In genomic region chr15:69222002-69222474, GRCh38 we compare ENCODE assay signal across 26 cellular contexts.
DNase-seq lines count a peak whose midpoint lies in the region; ATAC-seq, FAIRE-seq and TF ChIP-seq lines count a peak whose summit lies in the region.
"Had no signal": no experiment of that assay in that cellular context is flagged by ENCODE, and none has a peak within 500 bp of the region (broad histone marks: within the 10 kb centered on the region; RNA-seq: fewer than 3 reads in every experiment).

No MANE protein-coding gene starts in this region.

- peaks cover 15 to 30% of the 10 kb centered on the region in 2 donors for H3K36me3 Mint-ChIP-seq in stimulated activated naive B cell treated with anti-CD40 and anti-IgM and Interleukin-4, amounts not matched to agents 10 μg/mL and 1 μg/mL and 100 μg/mL, for 72 hours

- CTCF ChIA-PET in A549 (lab: Yijun Ruan, JAX), result interaction anchor here (1.4 to 1.5 kb wide), 2 partner anchors 16 to 191 kb away, joined by 3 read pairs; no protein-coding TSS in a partner anchor

- no peak overlapping the region for H3K27ac ChIP-seq in A549
- H3K27ac ChIP-seq in liver (ENCODE audit: low read depth in 1 of 2, low read length in 2 of 2), result peak overlapping the region in 1 of 2 donors; percentile 38
- H3K27ac ChIP-seq in small intestine (ENCODE audit: low read depth in 1 of 2, low read length in 1 of 2), result no peak overlapping the region
- no peak overlapping the region for H3K27ac ChIP-seq in heart right ventricle
- H3K27ac ChIP-seq: 22Rv1; BLaER1 treated with 17β-estradiol and CSF1 and Interleukin-3, amounts not matched to agents 10 nM and 100 nM had no signal

- no peaks in the 10 kb centered on the region for H3K36me3 ChIP-seq in bronchial epithelial cell (ENCODE audit: control insufficient read depth, insufficient read depth, low read length)
- H3K36me3 ChIP-seq in liver (ENCODE audit: control insufficient read depth in 4 of 4, insufficient read depth in 3 of 4, low read depth in 1 of 4, low read length in 3 of 4), result no peaks in the 10 kb centered on the region
- no peaks in the 10 kb centered on the region for H3K36me3 ChIP-seq in small intestine (ENCODE audit: control insufficient read depth in 2 of 2, insufficient read depth in 2 of 2, low read length in 2 of 2)
- H3K36me3 ChIP-seq in MG63, result no peaks in the 10 kb centered on the region
- no peaks in the 10 kb centered on the region for H3K36me3 ChIP-seq in heart right ventricle

- no peak overlapping the region for H3K9ac ChIP-seq in liver (ENCODE audit: low read depth in 1 of 2, low read length in 2 of 2)
- H3K9ac ChIP-seq: BLaER1 treated with 17β-estradiol and CSF1 and Interleukin-3, amounts not matched to agents 10 nM and 100 nM had no signal

- no peak for TF ChIP-seq EP300 in A549 (IDR thresholded peaks at IDR 0.05)

- H3K9me3 ChIP-seq in A549 (peaks cover 20% of the 10 kb centered on the region; the same call in 1 of the 3 replicates), liver (ENCODE audit: control insufficient read depth in 4 of 4, low read length in 3 of 4) (no peaks in the 10 kb centered on the region), small intestine (ENCODE audit: control insufficient read depth, low read depth) (no peaks in the 10 kb centered on the region), MG63 (peaks cover 7% of the 10 kb centered on the region), heart right ventricle (peaks cover 0 to 24% (median 2%) of the 10 kb centered on the region in 11 donors)

- ATAC-seq in A549, result no peak
- ATAC-seq in stimulated activated naive B cell treated with anti-CD40 and anti-IgM and Interleukin-4, amounts not matched to agents 10 μg/mL and 1 μg/mL and 100 μg/mL, for 72 hours (replicated peaks), result no peak
- no peak for ATAC-seq in heart right ventricle
- ATAC-seq: HCT116, K562, Right ventricle myocardium inferior had no signal

- H3K27me3 Mint-ChIP-seq in stimulated activated naive B cell treated with anti-CD40 and anti-IgM and Interleukin-4, amounts not matched to agents 10 μg/mL and 1 μg/mL and 100 μg/mL, for 72 hours, result no peaks in the 10 kb centered on the region
- H3K27me3 Mint-ChIP-seq: CD4-positive, alpha-beta memory T cell had no signal

- H3K4me3 Mint-ChIP-seq in stimulated activated naive B cell treated with anti-CD40 and anti-IgM and Interleukin-4, amounts not matched to agents 10 μg/mL and 1 μg/mL and 100 μg/mL, for 72 hours, result no peak overlapping the region
- H3K4me3 Mint-ChIP-seq: CD4-positive, alpha-beta memory T cell had no signal

- H3K4me2 ChIP-seq in A549, result no peak overlapping the region
- H3K4me2 ChIP-seq: BLaER1 treated with 17β-estradiol and CSF1 and Interleukin-3, amounts not matched to agents 10 nM and 100 nM had no signal

- DNase-seq in A549 (ENCODE audit: low read depth in 1 of 2, low spot score in 1 of 2), result no peak
- DNase-seq in bronchial epithelial cell (ENCODE audit: low read depth), result no peak
- DNase-seq in small intestine, result peak; percentile 52
- DNase-seq in MG63, result no peak
- DNase-seq in SHP77 treated with DMSO at 0.1 percent for 48 hours (lab: John Stamatoyannopoulos, UW), result no peak
- no peak for DNase-seq in stimulated activated naive B cell treated with anti-CD40 and anti-IgM and Interleukin-4, amounts not matched to agents 10 μg/mL and 1 μg/mL and 100 μg/mL, for 72 hours
- no peak for DNase-seq in heart right ventricle
- DNase-seq: Caco-2; CD4-positive, alpha-beta memory T cell; DND-41; MM.1S; NCI-H1048; NCI-H1417 treated with DMSO at 0.1 percent for 48 hours; NCI-H187; NCI-H446 treated with DMSO at 0.1 percent for 48 hours; NCI-H526 treated with DMSO at 0.1 percent for 48 hours; OCI-M1 had no signal

- TF ChIP-seq POLR2A in A549 (IDR thresholded peaks at IDR 0.05; ENCODE audit: low read length), result no peak

- TF ChIP-seq CTCF in A549 (IDR thresholded peaks at IDR 0.05) (no peak), bronchial epithelial cell (IDR thresholded peaks at IDR 0.05; ENCODE audit: insufficient read depth, low read length, severe bottlenecking) (no peak), liver (IDR thresholded peaks at IDR 0.05; ENCODE audit: low read depth, low read length, missing input control) (no peak), heart right ventricle (IDR thresholded peaks at IDR 0.05) (no peak)

- no peaks in the 10 kb centered on the region for H3K4me1 Mint-ChIP-seq in stimulated activated naive B cell treated with anti-CD40 and anti-IgM and Interleukin-4, amounts not matched to agents 10 μg/mL and 1 μg/mL and 100 μg/mL, for 72 hours
- H3K4me1 Mint-ChIP-seq: CD4-positive, alpha-beta memory T cell had no signal

- TF ChIP-seq RAD21 in A549 (conservative IDR thresholded peaks at IDR 0.05 in 1 of 2, IDR thresholded peaks at IDR 0.05 in 1 of 2) (no peak), liver (IDR thresholded peaks at IDR 0.05) (no peak)

- POLR2A ChIA-PET in A549 (lab: Yijun Ruan, JAX), result no interaction called here

- WGBS in A549 (ENCODE audit: missing lambda C conversion rate), result 86% methylated on average over 6 of the region's 6 CpGs
- WGBS in liver, result 72% methylated on average over 6 of the region's 6 CpGs
- WGBS in small intestine, 3 donors, result 67 to 85% (median 71%) methylated on average over 6 of the region's 6 CpGs
- 97% methylated on average over 6 of the region's 6 CpGs for WGBS in heart right ventricle, 2 donors

- no peak overlapping the region for H3K27ac Mint-ChIP-seq in stimulated activated naive B cell treated with anti-CD40 and anti-IgM and Interleukin-4, amounts not matched to agents 10 μg/mL and 1 μg/mL and 100 μg/mL, for 72 hours
- H3K27ac Mint-ChIP-seq: CD4-positive, alpha-beta memory T cell had no signal

- no peak overlapping the region for H3K4me3 ChIP-seq in A549
- H3K4me3 ChIP-seq in bronchial epithelial cell (ENCODE audit: low read depth, low read length), result no peak overlapping the region
- no peak overlapping the region for H3K4me3 ChIP-seq in liver (ENCODE audit: low read depth in 1 of 3, low read length in 3 of 3)
- H3K4me3 ChIP-seq in small intestine (ENCODE audit: low read depth in 1 of 2, low read length in 2 of 2), result no peak overlapping the region
- no peak overlapping the region for H3K4me3 ChIP-seq in MG63
- H3K4me3 ChIP-seq in heart right ventricle, result no peak overlapping the region
- H3K4me3 ChIP-seq: BLaER1 treated with 17β-estradiol and CSF1 and Interleukin-3, amounts not matched to agents 10 nM and 100 nM; K562 had no signal

- FAIRE-seq in A549 (lab: Jason Lieb, UNC), result no peak
- peak; percentile 43 for FAIRE-seq in bronchial epithelial cell (lab: Jason Lieb, UNC)
- FAIRE-seq in small intestine (lab: Jason Lieb, UNC), result no peak
- FAIRE-seq: GM12892, H1, K562, RCC 7860 had no signal

- H3K27me3 ChIP-seq in bronchial epithelial cell (ENCODE audit: control insufficient read depth, insufficient read depth, low read length), result no peaks in the 10 kb centered on the region
- H3K27me3 ChIP-seq in liver (ENCODE audit: control insufficient read depth in 4 of 4, insufficient read depth in 4 of 4, low read length in 3 of 4), result no peaks in the 10 kb centered on the region
- H3K27me3 ChIP-seq in small intestine (ENCODE audit: control insufficient read depth in 2 of 2, insufficient read depth in 2 of 2, low read length in 2 of 2), result no peaks in the 10 kb centered on the region
- no peaks in the 10 kb centered on the region for H3K27me3 ChIP-seq in MG63
- H3K27me3 ChIP-seq in heart right ventricle, result no peaks in the 10 kb centered on the region
- H3K27me3 ChIP-seq: BLaER1 treated with 17β-estradiol and CSF1 and Interleukin-3, amounts not matched to agents 10 nM and 100 nM had no signal

- intact Hi-C loops in heart right ventricle (cut with DNase I), result loop anchor here in 4 of 10 donors (5.0 to 10.0 kb wide), 5 partner anchors 57 to 165 kb away; partner anchors contain the start of gene GLCE (in 1 of the 4)

- peaks cover 3% of the 10 kb centered on the region; the same call in 1 of the 3 replicates for H3K4me1 ChIP-seq in A549
- H3K4me1 ChIP-seq in liver (ENCODE audit: control insufficient read depth in 4 of 4, insufficient read depth in 4 of 4, low read length in 3 of 4), result peaks cover 4 to 40% (median 21%) of the 10 kb centered on the region in 4 donors
- peaks cover 0 to 4% of the 10 kb centered on the region in 2 donors for H3K4me1 ChIP-seq in small intestine (ENCODE audit: control insufficient read depth in 2 of 2, insufficient read depth in 1 of 2, low read depth in 1 of 2, low read length in 1 of 2)
- peaks cover 0 to 19% (median 0%) of the 10 kb centered on the region in 9 donors for H3K4me1 ChIP-seq in heart right ventricle
- H3K4me1 ChIP-seq: BLaER1 treated with 17β-estradiol and CSF1 and Interleukin-3, amounts not matched to agents 10 nM and 100 nM had no signal

- H3K9me3 Mint-ChIP-seq in stimulated activated naive B cell treated with anti-CD40 and anti-IgM and Interleukin-4, amounts not matched to agents 10 μg/mL and 1 μg/mL and 100 μg/mL, for 72 hours, result peaks cover 5 to 9% of the 10 kb centered on the region in 2 donors

TF ChIP-seq in A549, 52 proteins besides CTCF, POLR2A, EP300 and RAD21 (continues in another document):
- TF ChIP-seq ZFP36 (IDR thresholded peaks at IDR 0.05; ENCODE audit: borderline replicate concordance, partially characterized antibody), result no peak
- TF ChIP-seq MAX (IDR thresholded peaks at IDR 0.05), result no peak
- TF ChIP-seq MAFK (IDR thresholded peaks at IDR 0.05; ENCODE audit: partially characterized antibody), result peak; percentile 11
- no peak for TF ChIP-seq MAZ (IDR thresholded peaks at IDR 0.05; ENCODE audit: borderline replicate concordance, low read depth, low read length)

TF ChIP-seq in liver, 16 proteins besides CTCF, POLR2A, EP300 and RAD21:
- TF ChIP-seq RXRA (IDR thresholded peaks at IDR 0.05), result peak in 1 of 2 donors; percentile 7
- TF ChIP-seq HNF4G (IDR thresholded peaks at IDR 0.05), result no peak
- TF ChIP-seq TAF1 (conservative IDR thresholded peaks at IDR 0.05), result no peak
- peak; percentile 44 to 59 for TF ChIP-seq HNF4A (conservative IDR thresholded peaks at IDR 0.05)
- TF ChIP-seq SP1 (IDR thresholded peaks at IDR 0.05), result peak; percentile 47
TF ChIP-seq in liver: peak in this region for 3.
